19 cellular contexts compared by ENCODE assay signal in the genomic region with DNA sequence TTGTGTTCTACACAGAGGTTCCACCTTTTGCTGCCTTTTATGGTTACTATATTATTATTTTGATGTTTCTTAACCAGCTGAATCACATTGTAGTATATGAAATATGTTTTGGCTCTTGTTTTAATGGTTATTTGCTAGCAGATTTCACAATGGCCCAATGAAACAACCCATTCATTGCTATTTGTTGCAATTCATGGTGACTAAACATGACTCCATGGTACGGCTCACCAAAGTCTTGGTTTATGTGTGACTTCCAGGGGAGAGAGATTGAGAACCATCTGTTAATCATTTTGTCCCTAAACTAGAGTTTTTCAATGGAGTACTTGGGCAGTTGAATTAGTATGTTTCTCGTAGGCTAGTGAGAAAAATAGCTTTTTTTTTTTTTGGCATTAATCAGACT.
"Had no signal": no experiment of that assay in that cellular context is flagged by ENCODE, and none has a peak within 500 bp of the region (broad histone marks: within the 10 kb centered on the region; RNA-seq: fewer than 3 reads in every experiment).

No MANE protein-coding gene starts in this region.

- H3K27ac Mint-ChIP-seq: activated naive CD4-positive, alpha-beta T cell treated with anti-CD3 and anti-CD28 coated beads, Interleukin-2, amount 10 ng/mL, durations not matched to agents 7 days and 5 days; natural killer cell; T-helper 1 cell treated with Interleukin-12 subunit alpha and Interleukin-12 subunit beta and Interleukin-4 antibody, amounts not matched to agents 30 μg/mL and 1 μg/mL, for 36 hours had no signal

- H3K27me3 Mint-ChIP-seq: activated naive CD4-positive, alpha-beta T cell treated with anti-CD3 and anti-CD28 coated beads, Interleukin-2, amount 10 ng/mL, durations not matched to agents 7 days and 5 days had no signal

- H3K36me3 Mint-ChIP-seq: activated naive CD4-positive, alpha-beta T cell treated with anti-CD3 and anti-CD28 coated beads, Interleukin-2, amount 10 ng/mL, durations not matched to agents 7 days and 5 days; natural killer cell had no signal

- ATAC-seq: activated T-cell treated with anti-CD3 and anti-CD28 coated beads, Interleukin-2, amount 50 U/mL, for 4 hours; natural killer cell had no signal

- H3K4me3 ChIP-seq: esophagus muscularis mucosa, heart left ventricle, ovary, sigmoid colon, spleen, tibial artery had no signal

- H3K4me1 Mint-ChIP-seq: activated naive CD4-positive, alpha-beta T cell treated with anti-CD3 and anti-CD28 coated beads, Interleukin-2, amount 10 ng/mL, durations not matched to agents 7 days and 5 days; natural killer cell had no signal

- H3K27me3 ChIP-seq: esophagus muscularis mucosa, heart left ventricle, ovary, sigmoid colon, spleen, tibial artery had no signal

- H3K4me1 ChIP-seq: esophagus muscularis mucosa, heart left ventricle, sigmoid colon, spleen, tibial artery had no signal

- DNase-seq: activated CD4-positive, alpha-beta T cell treated with anti-CD3 and anti-CD28 coated beads, Interleukin-2, amount 50 U/mL, for 1 hour; activated CD4-positive, CD25-positive, alpha-beta regulatory T cell treated with anti-CD3 and anti-CD28 coated beads, Interleukin-2, amount 50 U/mL, for 72 hours; activated CD8-positive, alpha-beta memory T cell treated with anti-CD3 and anti-CD28 coated beads, Interleukin-2, amount 50 U/mL, for 4 hours; activated naive CD4-positive, alpha-beta T cell treated with anti-CD3 and anti-CD28 coated beads, Interleukin-2, amount 10 ng/mL, durations not matched to agents 7 days and 5 days; activated T-cell treated with anti-CD3 and anti-CD28 coated beads, Interleukin-2, amount 50 U/mL, for 4 hours; effector CD4-positive, alpha-beta T cell; foreskin melanocyte; heart left ventricle; kidney; natural killer cell; ovary; sigmoid colon; spleen; stimulated activated naive CD4-positive, alpha-beta T cell; substantia nigra; tibial artery had no signal

- H3K27ac ChIP-seq: esophagus muscularis mucosa, heart left ventricle, ovary, sigmoid colon, spleen, tibial artery, VCaP had no signal

- H3K4me3 Mint-ChIP-seq: activated naive CD4-positive, alpha-beta T cell treated with anti-CD3 and anti-CD28 coated beads, Interleukin-2, amount 10 ng/mL, durations not matched to agents 7 days and 5 days; activated T-cell treated with anti-CD3 and anti-CD28 coated beads, Interleukin-2, amount 50 U/mL, for 4 hours; natural killer cell; T-helper 1 cell treated with Interleukin-12 subunit alpha and Interleukin-12 subunit beta and Interleukin-4 antibody, amounts not matched to agents 30 μg/mL and 1 μg/mL, for 36 hours had no signal

- H3K36me3 ChIP-seq: esophagus muscularis mucosa, heart left ventricle, ovary, sigmoid colon, spleen, tibial artery had no signal

- H3K9me3 ChIP-seq: ovary had no signal

- H3K9me3 Mint-ChIP-seq: activated naive CD4-positive, alpha-beta T cell treated with anti-CD3 and anti-CD28 coated beads, Interleukin-2, amount 10 ng/mL, durations not matched to agents 7 days and 5 days; natural killer cell; T-helper 1 cell treated with Interleukin-12 subunit alpha and Interleukin-12 subunit beta and Interleukin-4 antibody, amounts not matched to agents 30 μg/mL and 1 μg/mL, for 36 hours had no signal
